1 cellular context compared by ENCODE assay signal in genomic region chr2:240789501-240790369, GRCh38.
TF ChIP-seq lines count a peak whose summit lies in the region.

No MANE protein-coding gene starts in this region.

TF ChIP-seq in GM23338, 12 proteins besides CTCF, POLR2A, EP300 and RAD21 (continued from another document):
- TF ChIP-seq ETS1 (IDR thresholded peaks at IDR 0.05) (no peak), POLR2AphosphoS5 (IDR thresholded peaks at IDR 0.05; ENCODE audit: low read depth) (no peak), NANOG (IDR thresholded peaks at IDR 0.05; ENCODE audit: borderline replicate concordance) (no peak), ZNF331 (CRISPR knock-in tag; IDR thresholded peaks at IDR 0.05; ENCODE audit: low read depth) (no peak), CREB1 (CRISPR knock-in tag; IDR thresholded peaks at IDR 0.05; ENCODE audit: low read depth) (no peak)
- TF ChIP-seq, protein P1, sequence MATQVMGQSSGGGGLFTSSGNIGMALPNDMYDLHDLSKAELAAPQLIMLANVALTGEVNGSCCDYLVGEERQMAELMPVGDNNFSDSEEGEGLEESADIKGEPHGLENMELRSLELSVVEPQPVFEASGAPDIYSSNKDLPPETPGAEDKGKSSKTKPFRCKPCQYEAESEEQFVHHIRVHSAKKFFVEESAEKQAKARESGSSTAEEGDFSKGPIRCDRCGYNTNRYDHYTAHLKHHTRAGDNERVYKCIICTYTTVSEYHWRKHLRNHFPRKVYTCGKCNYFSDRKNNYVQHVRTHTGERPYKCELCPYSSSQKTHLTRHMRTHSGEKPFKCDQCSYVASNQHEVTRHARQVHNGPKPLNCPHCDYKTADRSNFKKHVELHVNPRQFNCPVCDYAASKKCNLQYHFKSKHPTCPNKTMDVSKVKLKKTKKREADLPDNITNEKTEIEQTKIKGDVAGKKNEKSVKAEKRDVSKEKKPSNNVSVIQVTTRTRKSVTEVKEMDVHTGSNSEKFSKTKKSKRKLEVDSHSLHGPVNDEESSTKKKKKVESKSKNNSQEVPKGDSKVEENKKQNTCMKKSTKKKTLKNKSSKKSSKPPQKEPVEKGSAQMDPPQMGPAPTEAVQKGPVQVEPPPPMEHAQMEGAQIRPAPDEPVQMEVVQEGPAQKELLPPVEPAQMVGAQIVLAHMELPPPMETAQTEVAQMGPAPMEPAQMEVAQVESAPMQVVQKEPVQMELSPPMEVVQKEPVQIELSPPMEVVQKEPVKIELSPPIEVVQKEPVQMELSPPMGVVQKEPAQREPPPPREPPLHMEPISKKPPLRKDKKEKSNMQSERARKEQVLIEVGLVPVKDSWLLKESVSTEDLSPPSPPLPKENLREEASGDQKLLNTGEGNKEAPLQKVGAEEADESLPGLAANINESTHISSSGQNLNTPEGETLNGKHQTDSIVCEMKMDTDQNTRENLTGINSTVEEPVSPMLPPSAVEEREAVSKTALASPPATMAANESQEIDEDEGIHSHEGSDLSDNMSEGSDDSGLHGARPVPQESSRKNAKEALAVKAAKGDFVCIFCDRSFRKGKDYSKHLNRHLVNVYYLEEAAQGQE (IDR thresholded peaks at IDR 0.05; ENCODE audit: unreplicated experiment) = no peak
